In the genomic region with DNA sequence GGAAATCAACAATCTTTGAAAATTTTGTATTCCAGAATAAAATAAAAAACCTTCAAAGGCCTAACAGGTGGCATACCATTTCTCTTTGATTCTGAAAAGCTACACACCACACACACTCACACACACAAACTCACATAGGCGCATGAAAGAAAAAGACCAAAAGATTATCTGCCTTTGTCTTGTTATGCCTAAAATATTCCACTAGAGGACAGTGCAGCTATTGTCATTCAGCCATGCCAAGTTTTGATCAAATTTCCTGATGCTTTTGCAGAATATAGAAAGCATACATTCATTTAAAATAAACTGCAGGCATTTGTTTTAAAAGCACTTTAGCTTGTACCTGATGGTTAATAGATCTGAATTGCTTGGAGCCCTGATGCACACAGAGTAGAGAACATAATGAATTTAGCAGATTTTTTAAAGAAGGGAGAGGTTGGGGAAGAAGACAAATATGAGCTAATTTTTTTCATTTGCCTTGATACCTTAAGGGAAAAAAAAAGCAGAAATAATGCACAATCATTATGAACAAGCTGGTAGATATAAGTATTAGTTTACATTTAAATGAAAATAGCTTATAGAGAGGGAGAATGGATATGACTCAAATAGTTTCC, we compare ENCODE assay signal across 8 cellular contexts.
A peak's percentile ranks its signal among the peaks of the same experiment; 100 is the strongest.
DNase-seq lines count a peak whose midpoint lies in the region; ATAC-seq and TF ChIP-seq lines count a peak whose summit lies in the region.

No MANE protein-coding gene starts in this region.

- no peak overlapping the region for H2AK5ac ChIP-seq in neuronal stem cell (ENCODE audit: low read depth, low read length)

- H2AFZ ChIP-seq in neuronal stem cell (ENCODE audit: low read length): no peak overlapping the region

- no peak overlapping the region for H3K14ac ChIP-seq in neuronal stem cell (ENCODE audit: low read length)

- no peak overlapping the region for H3K4me2 ChIP-seq in neuronal stem cell (ENCODE audit: insufficient read depth, low read length, poor library complexity, severe bottlenecking)

- H3K18ac ChIP-seq in neuronal stem cell (ENCODE audit: low read length): no peak overlapping the region

- H3K27ac ChIP-seq in C4-2B (no peak overlapping the region), neuronal stem cell (replicated peaks; ENCODE audit: low read length) (no peak overlapping the region)

- peak; percentile 40 for DNase-seq in NCI-H460 (ENCODE audit: extremely low read depth, low read depth)
- peak; percentile 53 for DNase-seq in dermis blood vessel endothelial cell
- DNase-seq in neuronal stem cell (ENCODE audit: low spot score): peak; percentile 31
- no peak for DNase-seq in nucleus accumbens (lab: John Stamatoyannopoulos, UW)

- no peaks in the 10 kb centered on the region for H3K4me1 ChIP-seq in neuronal stem cell (ENCODE audit: control insufficient read depth in 2 of 2, insufficient read depth in 1 of 2, low read depth in 1 of 2, low read length in 2 of 2)

- H4K8ac ChIP-seq in neuronal stem cell (ENCODE audit: low read depth, low read length): no peak overlapping the region

- peak; percentile 98 for TF ChIP-seq CTCF in C4-2B (conservative IDR thresholded peaks at IDR 0.05)

- no peak overlapping the region for H3K23ac ChIP-seq in neuronal stem cell (ENCODE audit: low read depth, low read length, poor library complexity)

- H3K27me3 ChIP-seq in neuronal stem cell (ENCODE audit: control insufficient read depth in 3 of 3, insufficient read depth in 3 of 3, low read depth in 1 of 3, low read length in 3 of 3): no peaks in the 10 kb centered on the region

- no peaks in the 10 kb centered on the region for H3K9me3 ChIP-seq in neuronal stem cell (replicated peaks in 1 of 2; ENCODE audit: control insufficient read depth in 2 of 2, insufficient read depth in 1 of 2, low read depth in 1 of 2, low read length in 2 of 2)

- H2BK15ac ChIP-seq in neuronal stem cell (ENCODE audit: low read length): no peak overlapping the region

- no peaks in the 10 kb centered on the region for H3K79me1 ChIP-seq in neuronal stem cell (ENCODE audit: low read depth, low read length)

- H2BK120ac ChIP-seq in neuronal stem cell (ENCODE audit: low read depth, low read length): no peak overlapping the region

- no peak overlapping the region for H3K4ac ChIP-seq in neuronal stem cell (ENCODE audit: low read length)

- no peak overlapping the region for H3K4me3 ChIP-seq in neuronal stem cell (ENCODE audit: low read length in 2 of 2)

- H3K36me3 ChIP-seq in neuronal stem cell (replicated peaks in 1 of 2; ENCODE audit: control insufficient read depth in 2 of 2, insufficient read depth in 2 of 2, low read length in 2 of 2): no peaks in the 10 kb centered on the region

- H2BK12ac ChIP-seq in neuronal stem cell (ENCODE audit: low read length): no peak overlapping the region

- peak; percentile 42 for ATAC-seq in GM21786 (IDR thresholded peaks at IDR 0.05; ENCODE audit: unreplicated experiment)
- no peak for ATAC-seq in GM21515 (IDR thresholded peaks at IDR 0.05; ENCODE audit: unreplicated experiment)
- ATAC-seq in HG03280 (IDR thresholded peaks at IDR 0.05; ENCODE audit: unreplicated experiment): no peak

- WGBS in neuronal stem cell (ENCODE audit: extremely low coverage in 2 of 2, insufficient read length in 2 of 2, insufficient replicate concordance in 1 of 2), 2 donors: no CpG with 5 or more reads among the region's 1 CpG

- H4K91ac ChIP-seq in neuronal stem cell (ENCODE audit: low read depth, low read length, poor library complexity): no peak overlapping the region

- no peak overlapping the region for H3K9ac ChIP-seq in neuronal stem cell (ENCODE audit: low read depth, low read length, poor library complexity)

- no peak overlapping the region for H2BK5ac ChIP-seq in neuronal stem cell (ENCODE audit: low read length)

Comparison
In these comparisons a context has a peak if more than half of its experiments do, and no peak if none do; other contexts are left out.
1. DNase-seq: peak in NCI-H460 (single experiment), dermis blood vessel endothelial cell (single experiment) and neuronal stem cell (single experiment); none in nucleus accumbens (0 of 56).